Comparison of ENCODE assay signal across 8 cellular contexts in genomic region chr12:49342066-49342913, GRCh38. TPM values are rescaled to one million over a fixed set of nuclear protein-coding genes. Genes with fewer than 3 reads are reported as not detected.
A peak's percentile ranks its signal among the peaks of the same experiment; 100 is the strongest.
DNase-seq lines count a peak whose midpoint lies in the region; ATAC-seq and TF ChIP-seq lines count a peak whose summit lies in the region.

No MANE protein-coding gene starts in this region.

- H3K4me3 ChIP-seq in ascending aorta: peak overlapping the region; percentile 24 to 63

- H3K27me3 ChIP-seq in ascending aorta: peaks cover 14% of the 10 kb centered on the region

- H3K9me3 ChIP-seq in ascending aorta: no peaks in the 10 kb centered on the region

- CTCF ChIA-PET in HEK293T (lab: Yijun Ruan, JAX): interaction anchor here (0.5 to 3.0 kb wide), 27 partner anchors 9 to 306 kb away, joined by 3 to 55 read pairs (median 6); partner anchors contain the start of genes PRPH, SPATS2, TROAP and TUBA1B

- no peak overlapping the region for H3K27ac ChIP-seq in ascending aorta

- POLR2A ChIA-PET in HEK293T (lab: Yijun Ruan, JAX): interaction anchor here (0.6 to 2.9 kb wide), 14 partner anchors 9 to 237 kb away, joined by 3 to 42 read pairs (median 8); partner anchors contain the start of genes PRPH, SPATS2, TROAP and TUBA1B

- TF ChIP-seq CTCF in ascending aorta (IDR thresholded peaks at IDR 0.05): peak; percentile 51 to 87 (median 83)

- peak; percentile 99 for DNase-seq in ELF-1 (ENCODE audit: low read depth, low spot score)
- DNase-seq in HEK293T (ENCODE audit: extremely low spot score): peak; percentile 88
- peak; percentile 93 for DNase-seq in NCI-H1436 (lab: John Stamatoyannopoulos, UW)
- peak; percentile 67 for DNase-seq in T-helper 9 cell
- DNase-seq in ascending aorta (ENCODE audit: low spot score in 2 of 2): peak in 1 of 2 donors; percentile 79
- peak; percentile 83 for DNase-seq in hepatic stellate cell (ENCODE audit: low spot score)
- DNase-seq in retina: peak; percentile 94

- intact Hi-C loops in ascending aorta (cut with DNase I): loop anchor here (10.0 kb wide), 1 partner anchor 277 kb away; the partner anchor contains the start of genes KMT2D and RHEBL1

- peaks cover 32 to 40% of the 10 kb centered on the region in 2 donors for H3K4me1 ChIP-seq in ascending aorta

- ATAC-seq in HG03159 (IDR thresholded peaks at IDR 0.05; ENCODE audit: unreplicated experiment): no peak

- H3K36me3 ChIP-seq in ascending aorta: no peaks in the 10 kb centered on the region

TF ChIP-seq in HEK293T, 16 proteins besides CTCF, POLR2A, EP300 and RAD21:
- no peak for TF ChIP-seq L3MBTL2 (conservative IDR thresholded peaks at IDR 0.05)
- TF ChIP-seq PKNOX1 (IDR thresholded peaks at IDR 0.05): peak; percentile 86

RNA-seq across cellular contexts. Expression of gene DNAJC22, which starts 4.4 kb away (rescaled TPM):
- total RNA-seq in ascending aorta: not detected

RNA-seq across cellular contexts. Expression of gene C1QL4, which starts 5.3 kb away (rescaled TPM):
- total RNA-seq in ascending aorta: not detected

RNA-seq across cellular contexts. Expression of gene TROAP, which starts 19.2 kb away (rescaled TPM):
- not detected for total RNA-seq in ascending aorta

RNA-seq across cellular contexts. Expression of gene SPATS2, which starts 25.0 kb away (rescaled TPM):
- 13.8 TPM for total RNA-seq in ascending aorta

RNA-seq across cellular contexts. Expression of gene PRPH, which starts 47.3 kb away (rescaled TPM):
- total RNA-seq in ascending aorta: not detected
